In the genomic region with DNA sequence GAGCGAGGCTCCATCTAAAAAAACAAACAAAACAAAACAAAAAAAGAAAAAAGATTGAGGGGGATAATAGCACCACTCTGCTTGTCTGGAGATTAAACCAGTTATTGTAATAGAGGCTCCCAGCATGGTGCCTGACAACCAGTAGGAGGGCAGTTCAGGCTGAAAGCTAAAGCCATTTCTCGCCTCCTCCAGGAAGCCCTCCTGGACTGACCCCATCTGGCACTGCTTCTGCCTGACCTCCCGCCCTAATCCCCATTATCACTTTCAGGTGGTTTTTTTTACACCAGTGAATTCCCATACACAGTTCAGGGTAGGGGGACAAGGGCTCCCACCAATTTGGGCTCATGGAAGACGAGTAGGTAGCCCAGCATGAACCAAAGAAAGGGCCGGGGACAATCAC, we compare ENCODE assay signal across 1 cellular context.
TF ChIP-seq lines count a peak whose summit lies in the region.

No MANE protein-coding gene starts in this region.

TF ChIP-seq in K562, 482 proteins besides CTCF, POLR2A, EP300 and RAD21 (continued from another document):
- TF ChIP-seq, protein P1, sequence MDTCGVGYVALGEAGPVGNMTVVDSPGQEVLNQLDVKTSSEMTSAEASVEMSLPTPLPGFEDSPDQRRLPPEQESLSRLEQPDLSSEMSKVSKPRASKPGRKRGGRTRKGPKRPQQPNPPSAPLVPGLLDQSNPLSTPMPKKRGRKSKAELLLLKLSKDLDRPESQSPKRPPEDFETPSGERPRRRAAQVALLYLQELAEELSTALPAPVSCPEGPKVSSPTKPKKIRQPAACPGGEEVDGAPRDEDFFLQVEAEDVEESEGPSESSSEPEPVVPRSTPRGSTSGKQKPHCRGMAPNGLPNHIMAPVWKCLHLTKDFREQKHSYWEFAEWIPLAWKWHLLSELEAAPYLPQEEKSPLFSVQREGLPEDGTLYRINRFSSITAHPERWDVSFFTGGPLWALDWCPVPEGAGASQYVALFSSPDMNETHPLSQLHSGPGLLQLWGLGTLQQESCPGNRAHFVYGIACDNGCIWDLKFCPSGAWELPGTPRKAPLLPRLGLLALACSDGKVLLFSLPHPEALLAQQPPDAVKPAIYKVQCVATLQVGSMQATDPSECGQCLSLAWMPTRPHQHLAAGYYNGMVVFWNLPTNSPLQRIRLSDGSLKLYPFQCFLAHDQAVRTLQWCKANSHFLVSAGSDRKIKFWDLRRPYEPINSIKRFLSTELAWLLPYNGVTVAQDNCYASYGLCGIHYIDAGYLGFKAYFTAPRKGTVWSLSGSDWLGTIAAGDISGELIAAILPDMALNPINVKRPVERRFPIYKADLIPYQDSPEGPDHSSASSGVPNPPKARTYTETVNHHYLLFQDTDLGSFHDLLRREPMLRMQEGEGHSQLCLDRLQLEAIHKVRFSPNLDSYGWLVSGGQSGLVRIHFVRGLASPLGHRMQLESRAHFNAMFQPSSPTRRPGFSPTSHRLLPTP (IDR thresholded peaks at IDR 0.05; ENCODE audit: borderline replicate concordance, extremely low read depth, insufficient read length) = peak; percentile 62
- TF ChIP-seq RBM25 (IDR thresholded peaks at IDR 0.05; ENCODE audit: low read depth, low read length, severe bottlenecking) (peak; percentile 97), ZNF436 (CRISPR knock-in tag; IDR thresholded peaks at IDR 0.05) (peak; percentile 85), KDM1A (IDR thresholded peaks at IDR 0.05) (peak in 1 of 2 experiments; percentile 34; a peak in 1 of 4 replicates), BDP1 (IDR thresholded peaks at IDR 0.05; ENCODE audit: insufficient read depth, insufficient read length) (no peak)
